In the genomic region with DNA sequence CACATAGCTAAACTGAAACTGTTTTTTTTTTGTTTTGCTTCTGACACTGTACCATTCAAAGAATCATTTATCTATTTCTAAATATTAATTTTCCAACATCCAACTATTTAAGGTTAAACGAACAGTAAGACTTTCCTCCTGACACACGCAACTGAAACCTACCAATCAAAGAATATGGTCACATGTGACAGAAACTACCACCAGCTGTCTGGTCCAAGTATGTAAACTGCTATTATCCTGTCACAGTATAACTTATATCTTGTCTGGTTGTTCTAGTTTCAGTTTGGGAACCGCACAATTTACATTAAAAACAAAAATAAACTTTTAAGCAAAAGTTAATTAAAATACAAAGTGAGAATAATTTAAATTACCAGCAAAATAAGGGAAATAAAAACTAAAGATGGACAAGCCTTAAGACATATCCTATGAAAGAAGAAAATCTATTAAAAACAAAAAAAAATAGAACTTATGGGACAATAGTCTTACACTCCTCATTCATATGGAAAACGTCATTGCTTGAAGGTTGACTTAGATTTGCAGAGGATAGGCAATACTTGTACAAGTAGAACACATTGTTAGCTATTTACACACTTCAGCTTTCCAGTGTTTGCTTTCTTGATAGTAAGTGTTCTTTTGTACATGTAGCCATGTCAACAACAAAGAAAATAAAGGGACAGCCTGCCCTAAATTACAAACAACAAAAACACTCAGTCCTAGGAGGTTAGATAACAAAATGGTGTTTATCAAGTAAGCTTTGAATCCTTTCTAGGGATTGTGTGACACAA, we compare ENCODE assay signal across 13 cellular contexts. TPM values are rescaled to one million over a fixed set of nuclear protein-coding genes. Genes with fewer than 3 reads are reported as not detected.
A peak's percentile ranks its signal among the peaks of the same experiment; 100 is the strongest.
DNase-seq lines count a peak whose midpoint lies in the region; ATAC-seq and TF ChIP-seq lines count a peak whose summit lies in the region.
"Had no signal": no experiment of that assay in that cellular context is flagged by ENCODE, and none has a peak within 500 bp of the region (broad histone marks: within the 10 kb centered on the region; RNA-seq: fewer than 3 reads in every experiment).

No MANE protein-coding gene starts in this region.

- H3K27ac ChIP-seq in MM.1S (ENCODE audit: low read length), result peak overlapping the region; percentile 83
- no peak overlapping the region for H3K27ac ChIP-seq in tibial nerve

- H3K9me3 ChIP-seq in MM.1S (replicated peaks; ENCODE audit: insufficient read depth, low read length) (no peaks in the 10 kb centered on the region), tibial nerve (no peaks in the 10 kb centered on the region)

- H3K79me2 ChIP-seq in MM.1S (ENCODE audit: low read length), result peaks cover 32% of the 10 kb centered on the region

- CTCF ChIA-PET in activated CD4-positive, alpha-beta T cell treated with anti-CD3 and anti-CD28 coated beads, Interleukin-2, amount 10 ng/mL, durations not matched to agents 7 days and 5 days (lab: Charles Lee), result no interaction called here

- H2AFZ ChIP-seq in MM.1S (ENCODE audit: low read length), result 0 out of 2 replicates have a peak overlapping the region, but pooled peaks have one; percentile 1

- no peak for TF ChIP-seq POLR2A in tibial nerve (IDR thresholded peaks at IDR 0.05)

- peaks cover 3% of the 10 kb centered on the region for H3K4me1 Mint-ChIP-seq in central memory CD8-positive, alpha-beta T cell
- no peaks in the 10 kb centered on the region for H3K4me1 Mint-ChIP-seq in activated CD4-positive, alpha-beta T cell treated with anti-CD3 and anti-CD28 coated beads, Interleukin-2, amount 10 ng/mL, durations not matched to agents 7 days and 5 days

- ATAC-seq in GM21786 (IDR thresholded peaks at IDR 0.05; ENCODE audit: unreplicated experiment) (peak; percentile 64), GM18870 (IDR thresholded peaks at IDR 0.05; ENCODE audit: unreplicated experiment) (no peak)
- ATAC-seq in central memory CD8-positive, alpha-beta T cell (replicated peaks; ENCODE audit: extremely low read depth, poor library complexity, severe bottlenecking), result no peak
- ATAC-seq: naive thymus-derived CD4-positive, alpha-beta T cell; stimulated activated naive CD8-positive, alpha-beta T cell treated with anti-CD3 and anti-CD28 coated beads, Interleukin-15, Interleukin-2, amounts not matched to agents 100 U/mL and 50 U/mL, for 24 hours had no signal

- peak overlapping the region; percentile 88 for H3K4me2 ChIP-seq in MM.1S (ENCODE audit: low read depth, low read length)

- no peaks in the 10 kb centered on the region for H3K9me2 ChIP-seq in MM.1S (replicated peaks; ENCODE audit: insufficient read depth, low read length)

- H3K27me3 ChIP-seq in MM.1S (replicated peaks; ENCODE audit: insufficient read depth, low read length), result no peaks in the 10 kb centered on the region
- H3K27me3 ChIP-seq in tibial nerve, result no peaks in the 10 kb centered on the region

- in situ Hi-C loops in GM13977 (cut with MboI; ENCODE audit: low pct_unique_long_range_greater_than_20kb, low sequenced_read_pairs, unreplicated experiment), result no loop called here

- H3F3A ChIP-seq in MM.1S (ENCODE audit: insufficient read depth, low read length), result peaks cover 8% of the 10 kb centered on the region; the same call in 1 of the 2 replicates

- H3K27me3 Mint-ChIP-seq in central memory CD8-positive, alpha-beta T cell, result no peaks in the 10 kb centered on the region
- H3K27me3 Mint-ChIP-seq in activated CD4-positive, alpha-beta T cell treated with anti-CD3 and anti-CD28 coated beads, Interleukin-2, amount 10 ng/mL, durations not matched to agents 7 days and 5 days, result no peaks in the 10 kb centered on the region
- H3K27me3 Mint-ChIP-seq: naive thymus-derived CD4-positive, alpha-beta T cell had no signal

- H3K27ac Mint-ChIP-seq in central memory CD8-positive, alpha-beta T cell (ENCODE audit: low read depth), result peak overlapping the region; percentile 24
- H3K27ac Mint-ChIP-seq in activated CD4-positive, alpha-beta T cell treated with anti-CD3 and anti-CD28 coated beads, Interleukin-2, amount 10 ng/mL, durations not matched to agents 7 days and 5 days, result no peak overlapping the region
- H3K27ac Mint-ChIP-seq: endodermal cell; naive thymus-derived CD4-positive, alpha-beta T cell had no signal

- POLR2A ChIA-PET in activated CD4-positive, alpha-beta T cell treated with anti-CD3 and anti-CD28 coated beads, Interleukin-2, amount 10 ng/mL, durations not matched to agents 7 days and 5 days (lab: Charles Lee), result interaction anchor here (0.8 kb wide), 1 partner anchor 650 kb away, joined by 3 read pairs; no protein-coding TSS in a partner anchor

- 80 to 82% methylated on average over 4 of the region's 4 CpGs for WGBS in tibial nerve, 2 donors

- H3K9me3 Mint-ChIP-seq in central memory CD8-positive, alpha-beta T cell, result no peaks in the 10 kb centered on the region
- H3K9me3 Mint-ChIP-seq in activated CD4-positive, alpha-beta T cell treated with anti-CD3 and anti-CD28 coated beads, Interleukin-2, amount 10 ng/mL, durations not matched to agents 7 days and 5 days, result no peaks in the 10 kb centered on the region

- peaks cover 12% of the 10 kb centered on the region for H3K4me1 ChIP-seq in MM.1S (ENCODE audit: low read length)
- H3K4me1 ChIP-seq in tibial nerve, result no peaks in the 10 kb centered on the region

- no peaks in the 10 kb centered on the region for H4K20me1 ChIP-seq in MM.1S (ENCODE audit: insufficient read depth, low read length)

- H3K36me3 ChIP-seq in MM.1S (replicated peaks; ENCODE audit: insufficient read depth, low read length) (no peaks in the 10 kb centered on the region), tibial nerve (peaks cover 0 to under 1% (median 0%) of the 10 kb centered on the region in 3 donors)

- H3K36me3 Mint-ChIP-seq in central memory CD8-positive, alpha-beta T cell (ENCODE audit: insufficient read depth), result no peaks in the 10 kb centered on the region
- H3K36me3 Mint-ChIP-seq in activated CD4-positive, alpha-beta T cell treated with anti-CD3 and anti-CD28 coated beads, Interleukin-2, amount 10 ng/mL, durations not matched to agents 7 days and 5 days (ENCODE audit: low read depth), result no peaks in the 10 kb centered on the region

- H3K4me3 ChIP-seq in MM.1S (ENCODE audit: low read length) (peak overlapping the region; percentile 37), tibial nerve (no peak overlapping the region)

- TF ChIP-seq CTCF in GM13977 (IDR thresholded peaks at IDR 0.05; ENCODE audit: extremely low read depth, insufficient read depth, missing control alignments) (no peak), MM.1S (IDR thresholded peaks at IDR 0.05; ENCODE audit: low read length) (no peak), tibial nerve (IDR thresholded peaks at IDR 0.05) (no peak)

- DNase-seq in GM13977 (ENCODE audit: low spot score) (peak; percentile 39), MM.1S (peak; percentile 88), tibial nerve (ENCODE audit: low spot score in 2 of 2) (no peak), hippocampal formation (lab: John Stamatoyannopoulos, UW) (no peak)
- no peak for DNase-seq in central memory CD8-positive, alpha-beta T cell (ENCODE audit: low spot score in 2 of 2)
- DNase-seq in activated CD4-positive, alpha-beta T cell treated with anti-CD3 and anti-CD28 coated beads, Interleukin-2, amount 10 ng/mL, durations not matched to agents 7 days and 5 days, result no peak
- DNase-seq: endodermal cell; naive thymus-derived CD4-positive, alpha-beta T cell; SIG-M5; stimulated activated naive CD8-positive, alpha-beta T cell treated with anti-CD3 and anti-CD28 coated beads, Interleukin-15, Interleukin-2, amounts not matched to agents 100 U/mL and 50 U/mL, for 24 hours had no signal

- TF ChIP-seq EP300 in tibial nerve (IDR thresholded peaks at IDR 0.05), result no peak

- H3K9ac ChIP-seq in MM.1S (ENCODE audit: low read length), result peak overlapping the region; percentile 51

- no peak overlapping the region for H3K4me3 Mint-ChIP-seq in central memory CD8-positive, alpha-beta T cell
- no peak overlapping the region for H3K4me3 Mint-ChIP-seq in activated CD4-positive, alpha-beta T cell treated with anti-CD3 and anti-CD28 coated beads, Interleukin-2, amount 10 ng/mL, durations not matched to agents 7 days and 5 days
- H3K4me3 Mint-ChIP-seq: endodermal cell; naive thymus-derived CD4-positive, alpha-beta T cell had no signal

RNA-seq across cellular contexts. Expression of a gene that starts 26.8 kb away (rescaled TPM):
- total RNA-seq in activated CD4-positive, alpha-beta T cell treated with anti-CD3 and anti-CD28 coated beads, Interleukin-2, amount 10 ng/mL, durations not matched to agents 7 days and 5 days, result not detected
- total RNA-seq in tibial nerve, result under 1 TPM; 0.21 to 0.98 (median 0.37) TPM
- total RNA-seq: bronchial epithelial cell; endodermal cell; naive thymus-derived CD4-positive, alpha-beta T cell had no signal

Comparison
In these comparisons a context has a peak if more than half of its experiments do, and no peak if none do; other contexts are left out.
1. DNase-seq: peak in GM13977 (single experiment) and MM.1S (single experiment); none in central memory CD8-positive, alpha-beta T cell (0 of 2), activated CD4-positive, alpha-beta T cell treated with anti-CD3 and anti-CD28 coated beads, Interleukin-2, amount 10 ng/mL, durations not matched to agents 7 days and 5 days (single experiment), tibial nerve (0 of 2) and hippocampal formation (0 of 2).